Comparison of ENCODE assay signal across 9 cellular contexts in the genomic region with DNA sequence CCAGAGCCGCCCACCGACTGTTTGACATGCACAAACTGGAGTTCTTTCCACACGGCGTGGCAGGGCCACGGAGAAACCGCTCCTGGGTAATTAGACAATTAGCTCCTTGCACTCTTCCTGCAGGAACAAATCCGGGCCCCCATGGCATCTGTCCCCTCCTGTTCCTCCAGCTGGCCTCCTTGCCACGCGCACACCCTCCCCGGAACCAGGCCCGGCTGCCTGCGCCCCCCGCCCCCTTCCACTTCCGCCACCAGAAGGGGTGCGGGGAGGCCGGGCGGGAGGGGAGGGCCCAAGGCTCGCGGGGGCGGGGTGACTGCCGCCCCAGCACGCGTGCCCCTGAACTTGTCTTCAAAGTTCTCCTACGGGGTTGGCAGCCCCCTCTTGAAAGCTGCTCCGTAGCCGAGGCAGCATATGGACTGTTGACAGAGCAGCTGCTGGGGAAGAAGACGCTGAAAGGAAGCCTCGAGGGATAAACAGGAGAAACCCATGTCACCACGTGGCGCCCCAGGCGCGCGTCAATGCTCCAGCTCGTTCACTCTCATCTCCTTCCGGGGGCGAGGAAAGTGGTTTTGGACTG.
DNase-seq lines count a peak whose midpoint lies in the region; ATAC-seq lines count a peak whose summit lies in the region.
"Had no signal": no experiment of that assay in that cellular context is flagged by ENCODE, and none has a peak within 500 bp of the region (broad histone marks: within the 10 kb centered on the region; RNA-seq: fewer than 3 reads in every experiment).

No MANE protein-coding gene starts in this region.

- no peak overlapping the region for H3K27ac Mint-ChIP-seq in T-helper 2 cell treated with Interferon-gamma antibody and Interleukin-4, amounts not matched to agents 5 μg/mL and 100 μg/mL, for 36 hours

- H3K27me3 ChIP-seq in SJCRH30 = peaks cover 4% of the 10 kb centered on the region; the same call in 1 of the 2 replicates

- peak overlapping the region; percentile 33 for H3K4me3 ChIP-seq in SJCRH30
- H3K4me3 ChIP-seq: lung had no signal

- no peak overlapping the region for H3K4me3 Mint-ChIP-seq in T-helper 2 cell treated with Interferon-gamma antibody and Interleukin-4, amounts not matched to agents 5 μg/mL and 100 μg/mL, for 36 hours

- H3K27me3 Mint-ChIP-seq in T-helper 2 cell treated with Interferon-gamma antibody and Interleukin-4, amounts not matched to agents 5 μg/mL and 100 μg/mL, for 36 hours (ENCODE audit: low read depth) = peaks cover 8% of the 10 kb centered on the region

- peak in 3 of 5 experiments; percentile 6 to 24 (median 7) for DNase-seq in T-helper 2 cell
- DNase-seq in T-helper 2 cell treated with Interferon-gamma antibody and Interleukin-4, amounts not matched to agents 5 μg/mL and 100 μg/mL, for 36 hours (ENCODE audit: low spot score) = no peak
- peak; percentile 19 to 29 for DNase-seq in SJCRH30
- DNase-seq in foreskin melanocyte = peak; percentile 4
- peak; percentile 6 for DNase-seq in stimulated activated naive CD8-positive, alpha-beta T cell treated with anti-CD3 and anti-CD28 coated beads, Interleukin-15, Interleukin-2, amounts not matched to agents 100 U/mL and 50 U/mL, for 24 hours
- DNase-seq in NCI-H187 (lab: John Stamatoyannopoulos, UW) = no peak
- DNase-seq in KBM-7 = no peak

- H3K36me3 Mint-ChIP-seq in T-helper 2 cell treated with Interferon-gamma antibody and Interleukin-4, amounts not matched to agents 5 μg/mL and 100 μg/mL, for 36 hours (ENCODE audit: low read depth) = no peaks in the 10 kb centered on the region

- no peaks in the 10 kb centered on the region for H3K4me1 ChIP-seq in SJCRH30

- no peaks in the 10 kb centered on the region for H3K36me3 ChIP-seq in SJCRH30

- no peak for ATAC-seq in stimulated activated naive CD8-positive, alpha-beta T cell treated with anti-CD3 and anti-CD28 coated beads, Interleukin-15, Interleukin-2, amounts not matched to agents 100 U/mL and 50 U/mL, for 24 hours
- ATAC-seq in GM21526 (IDR thresholded peaks at IDR 0.05; ENCODE audit: low FRiP score, unreplicated experiment) = no peak

- in situ Hi-C loops in KBM-7 (cut with MboI; ENCODE audit: low pct_unique_long_range_greater_than_20kb, low sequenced_read_pairs) = no loop called here

- no peaks in the 10 kb centered on the region for H3K9me3 ChIP-seq in SJCRH30 (replicated peaks)

- no peak overlapping the region for H3K27ac ChIP-seq in SJCRH30

- no peaks in the 10 kb centered on the region for H3K4me1 Mint-ChIP-seq in T-helper 2 cell treated with Interferon-gamma antibody and Interleukin-4, amounts not matched to agents 5 μg/mL and 100 μg/mL, for 36 hours (ENCODE audit: low read depth)

- H3K9me3 Mint-ChIP-seq in T-helper 2 cell treated with Interferon-gamma antibody and Interleukin-4, amounts not matched to agents 5 μg/mL and 100 μg/mL, for 36 hours = no peaks in the 10 kb centered on the region

Comparison
In these comparisons a context has a peak if more than half of its experiments do, and no peak if none do; other contexts are left out.
1. DNase-seq: peak in T-helper 2 cell (3 of 5), SJCRH30 (2 of 2), foreskin melanocyte (single experiment) and stimulated activated naive CD8-positive, alpha-beta T cell treated with anti-CD3 and anti-CD28 coated beads, Interleukin-15, Interleukin-2, amounts not matched to agents 100 U/mL and 50 U/mL, for 24 hours (single experiment); none in T-helper 2 cell treated with Interferon-gamma antibody and Interleukin-4, amounts not matched to agents 5 μg/mL and 100 μg/mL, for 36 hours (single experiment), NCI-H187 (0 of 2) and KBM-7 (single experiment).